1 cellular context compared by ENCODE assay signal in the genomic region with DNA sequence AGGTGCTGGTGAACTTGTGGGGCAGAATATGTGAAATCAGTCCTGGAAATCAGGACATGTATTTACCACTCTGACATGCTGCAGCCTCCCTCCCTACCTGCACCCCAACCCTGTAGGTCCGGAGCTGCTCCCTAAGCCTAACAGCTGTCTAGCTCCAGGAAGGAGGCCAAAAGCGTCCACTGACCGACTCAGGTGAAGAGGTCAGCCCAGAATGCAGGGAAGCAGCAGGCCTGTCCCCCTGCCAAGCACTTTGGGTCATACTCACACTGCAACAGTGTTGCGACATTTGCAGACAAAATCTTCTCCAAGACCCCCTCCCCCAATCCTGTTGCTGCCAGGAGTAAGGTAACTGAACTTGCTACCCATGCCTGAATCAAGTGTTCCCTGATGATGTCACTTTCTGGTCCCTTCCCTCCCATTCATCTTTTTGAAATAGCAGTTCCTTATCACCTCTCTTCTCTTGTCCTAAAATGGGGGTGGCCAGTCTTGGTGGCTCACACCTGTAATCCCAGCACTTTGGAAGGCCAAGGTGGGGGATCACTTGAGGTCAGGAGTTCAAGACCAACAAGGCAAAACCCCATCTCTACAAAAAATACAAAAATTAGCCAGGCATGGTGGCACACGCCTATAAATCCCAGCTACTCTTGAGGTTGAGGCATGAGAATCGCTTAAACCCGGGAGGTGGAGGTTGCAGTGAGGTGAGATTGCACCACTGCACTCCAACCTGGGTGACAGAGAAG.
TF ChIP-seq lines count a peak whose summit lies in the region.

No MANE protein-coding gene starts in this region.

TF ChIP-seq in HepG2, 621 proteins besides CTCF, POLR2A, EP300 and RAD21 (continues in another document):
- TF ChIP-seq, protein P1, sequence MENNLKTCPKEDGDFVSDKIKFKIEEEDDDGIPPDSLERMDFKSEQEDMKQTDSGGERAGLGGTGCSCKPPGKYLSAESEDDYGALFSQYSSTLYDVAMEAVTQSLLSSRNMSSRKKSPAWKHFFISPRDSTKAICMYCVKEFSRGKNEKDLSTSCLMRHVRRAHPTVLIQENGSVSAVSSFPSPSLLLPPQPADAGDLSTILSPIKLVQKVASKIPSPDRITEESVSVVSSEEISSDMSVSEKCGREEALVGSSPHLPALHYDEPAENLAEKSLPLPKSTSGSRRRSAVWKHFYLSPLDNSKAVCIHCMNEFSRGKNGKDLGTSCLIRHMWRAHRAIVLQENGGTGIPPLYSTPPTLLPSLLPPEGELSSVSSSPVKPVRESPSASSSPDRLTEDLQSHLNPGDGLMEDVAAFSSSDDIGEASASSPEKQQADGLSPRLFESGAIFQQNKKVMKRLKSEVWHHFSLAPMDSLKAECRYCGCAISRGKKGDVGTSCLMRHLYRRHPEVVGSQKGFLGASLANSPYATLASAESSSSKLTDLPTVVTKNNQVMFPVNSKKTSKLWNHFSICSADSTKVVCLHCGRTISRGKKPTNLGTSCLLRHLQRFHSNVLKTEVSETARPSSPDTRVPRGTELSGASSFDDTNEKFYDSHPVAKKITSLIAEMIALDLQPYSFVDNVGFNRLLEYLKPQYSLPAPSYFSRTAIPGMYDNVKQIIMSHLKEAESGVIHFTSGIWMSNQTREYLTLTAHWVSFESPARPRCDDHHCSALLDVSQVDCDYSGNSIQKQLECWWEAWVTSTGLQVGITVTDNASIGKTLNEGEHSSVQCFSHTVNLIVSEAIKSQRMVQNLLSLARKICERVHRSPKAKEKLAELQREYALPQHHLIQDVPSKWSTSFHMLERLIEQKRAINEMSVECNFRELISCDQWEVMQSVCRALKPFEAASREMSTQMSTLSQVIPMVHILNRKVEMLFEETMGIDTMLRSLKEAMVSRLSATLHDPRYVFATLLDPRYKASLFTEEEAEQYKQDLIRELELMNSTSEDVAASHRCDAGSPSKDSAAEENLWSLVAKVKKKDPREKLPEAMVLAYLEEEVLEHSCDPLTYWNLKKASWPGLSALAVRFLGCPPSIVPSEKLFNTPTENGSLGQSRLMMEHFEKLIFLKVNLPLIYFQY (CRISPR knock-in tag; IDR thresholded peaks at IDR 0.05; ENCODE audit: borderline replicate concordance): no peak
- TF ChIP-seq SOX13 (IDR thresholded peaks at IDR 0.05): no peak
- TF ChIP-seq SOX13 (CRISPR knock-in tag; conservative IDR thresholded peaks at IDR 0.05 in 1 of 2, IDR thresholded peaks at IDR 0.05 in 1 of 2): 0 out of 4 replicates have a peak, but pooled peaks of 1 of the 2 experiments have one; percentile 27
- no peak for TF ChIP-seq MYNN (CRISPR knock-in tag; IDR thresholded peaks at IDR 0.05; ENCODE audit: low read depth)
- no peak for TF ChIP-seq ZNF879 (CRISPR knock-in tag; IDR thresholded peaks at IDR 0.05)
- TF ChIP-seq MLLT10 (CRISPR knock-in tag; IDR thresholded peaks at IDR 0.05): no peak
- peak; percentile 12 for TF ChIP-seq ZNF883 (CRISPR knock-in tag; IDR thresholded peaks at IDR 0.05; ENCODE audit: not compliant biosample characterization)
- TF ChIP-seq, protein P2, sequence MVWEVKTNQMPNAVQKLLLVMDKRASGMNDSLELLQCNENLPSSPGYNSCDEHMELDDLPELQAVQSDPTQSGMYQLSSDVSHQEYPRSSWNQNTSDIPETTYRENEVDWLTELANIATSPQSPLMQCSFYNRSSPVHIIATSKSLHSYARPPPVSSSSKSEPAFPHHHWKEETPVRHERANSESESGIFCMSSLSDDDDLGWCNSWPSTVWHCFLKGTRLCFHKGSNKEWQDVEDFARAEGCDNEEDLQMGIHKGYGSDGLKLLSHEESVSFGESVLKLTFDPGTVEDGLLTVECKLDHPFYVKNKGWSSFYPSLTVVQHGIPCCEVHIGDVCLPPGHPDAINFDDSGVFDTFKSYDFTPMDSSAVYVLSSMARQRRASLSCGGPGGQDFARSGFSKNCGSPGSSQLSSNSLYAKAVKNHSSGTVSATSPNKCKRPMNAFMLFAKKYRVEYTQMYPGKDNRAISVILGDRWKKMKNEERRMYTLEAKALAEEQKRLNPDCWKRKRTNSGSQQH (CRISPR knock-in tag; IDR thresholded peaks at IDR 0.05; ENCODE audit: low read depth): no peak
- TF ChIP-seq ZNF552 (CRISPR knock-in tag; IDR thresholded peaks at IDR 0.05; ENCODE audit: borderline replicate concordance): no peak
- no peak for TF ChIP-seq PAX8 (CRISPR knock-in tag; IDR thresholded peaks at IDR 0.05; ENCODE audit: borderline replicate concordance)
- TF ChIP-seq, protein P3, sequence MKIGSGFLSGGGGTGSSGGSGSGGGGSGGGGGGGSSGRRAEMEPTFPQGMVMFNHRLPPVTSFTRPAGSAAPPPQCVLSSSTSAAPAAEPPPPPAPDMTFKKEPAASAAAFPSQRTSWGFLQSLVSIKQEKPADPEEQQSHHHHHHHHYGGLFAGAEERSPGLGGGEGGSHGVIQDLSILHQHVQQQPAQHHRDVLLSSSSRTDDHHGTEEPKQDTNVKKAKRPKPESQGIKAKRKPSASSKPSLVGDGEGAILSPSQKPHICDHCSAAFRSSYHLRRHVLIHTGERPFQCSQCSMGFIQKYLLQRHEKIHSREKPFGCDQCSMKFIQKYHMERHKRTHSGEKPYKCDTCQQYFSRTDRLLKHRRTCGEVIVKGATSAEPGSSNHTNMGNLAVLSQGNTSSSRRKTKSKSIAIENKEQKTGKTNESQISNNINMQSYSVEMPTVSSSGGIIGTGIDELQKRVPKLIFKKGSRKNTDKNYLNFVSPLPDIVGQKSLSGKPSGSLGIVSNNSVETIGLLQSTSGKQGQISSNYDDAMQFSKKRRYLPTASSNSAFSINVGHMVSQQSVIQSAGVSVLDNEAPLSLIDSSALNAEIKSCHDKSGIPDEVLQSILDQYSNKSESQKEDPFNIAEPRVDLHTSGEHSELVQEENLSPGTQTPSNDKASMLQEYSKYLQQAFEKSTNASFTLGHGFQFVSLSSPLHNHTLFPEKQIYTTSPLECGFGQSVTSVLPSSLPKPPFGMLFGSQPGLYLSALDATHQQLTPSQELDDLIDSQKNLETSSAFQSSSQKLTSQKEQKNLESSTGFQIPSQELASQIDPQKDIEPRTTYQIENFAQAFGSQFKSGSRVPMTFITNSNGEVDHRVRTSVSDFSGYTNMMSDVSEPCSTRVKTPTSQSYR (CRISPR knock-in tag; IDR thresholded peaks at IDR 0.05; ENCODE audit: borderline replicate concordance): peak; percentile 66
- TF ChIP-seq PHF8 (CRISPR knock-in tag; IDR thresholded peaks at IDR 0.05): no peak
- no peak for TF ChIP-seq NR2F1 (CRISPR knock-in tag; IDR thresholded peaks at IDR 0.05)
- no peak for TF ChIP-seq MXD4 (CRISPR knock-in tag; IDR thresholded peaks at IDR 0.05)
- no peak for TF ChIP-seq PCBP2 (optimal IDR thresholded peaks at IDR 0.05; ENCODE audit: low read depth, low read length, poor library complexity, severe bottlenecking)
- TF ChIP-seq ZNF674 (CRISPR knock-in tag; IDR thresholded peaks at IDR 0.05; ENCODE audit: low read depth): no peak
- TF ChIP-seq, protein P4, sequence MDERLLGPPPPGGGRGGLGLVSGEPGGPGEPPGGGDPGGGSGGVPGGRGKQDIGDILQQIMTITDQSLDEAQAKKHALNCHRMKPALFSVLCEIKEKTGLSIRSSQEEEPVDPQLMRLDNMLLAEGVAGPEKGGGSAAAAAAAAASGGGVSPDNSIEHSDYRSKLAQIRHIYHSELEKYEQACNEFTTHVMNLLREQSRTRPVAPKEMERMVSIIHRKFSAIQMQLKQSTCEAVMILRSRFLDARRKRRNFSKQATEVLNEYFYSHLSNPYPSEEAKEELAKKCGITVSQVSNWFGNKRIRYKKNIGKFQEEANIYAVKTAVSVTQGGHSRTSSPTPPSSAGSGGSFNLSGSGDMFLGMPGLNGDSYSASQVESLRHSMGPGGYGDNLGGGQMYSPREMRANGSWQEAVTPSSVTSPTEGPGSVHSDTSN (CRISPR knock-in tag; IDR thresholded peaks at IDR 0.05): no peak
- TF ChIP-seq MAZ (IDR thresholded peaks at IDR 0.05; ENCODE audit: borderline replicate concordance, low read depth, low read length): 0 out of 2 replicates have a peak, but pooled peaks have one; percentile 39
- TF ChIP-seq MAZ (CRISPR knock-in tag; IDR thresholded peaks at IDR 0.05; ENCODE audit: low read depth): no peak
- TF ChIP-seq, protein P5, sequence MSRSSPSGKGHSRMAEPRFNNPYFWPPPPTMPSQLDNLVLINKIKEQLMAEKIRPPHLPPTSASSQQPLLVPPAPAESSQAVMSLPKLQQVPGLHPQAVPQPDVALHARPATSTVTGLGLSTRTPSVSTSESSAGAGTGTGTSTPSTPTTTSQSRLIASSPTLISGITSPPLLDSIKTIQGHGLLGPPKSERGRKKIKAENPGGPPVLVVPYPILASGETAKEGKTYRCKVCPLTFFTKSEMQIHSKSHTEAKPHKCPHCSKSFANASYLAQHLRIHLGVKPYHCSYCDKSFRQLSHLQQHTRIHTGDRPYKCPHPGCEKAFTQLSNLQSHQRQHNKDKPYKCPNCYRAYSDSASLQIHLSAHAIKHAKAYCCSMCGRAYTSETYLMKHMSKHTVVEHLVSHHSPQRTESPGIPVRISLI (CRISPR knock-in tag; IDR thresholded peaks at IDR 0.05; ENCODE audit: borderline replicate concordance): no peak
- TF ChIP-seq, protein P6, sequence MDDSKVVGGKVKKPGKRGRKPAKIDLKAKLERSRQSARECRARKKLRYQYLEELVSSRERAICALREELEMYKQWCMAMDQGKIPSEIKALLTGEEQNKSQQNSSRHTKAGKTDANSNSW (CRISPR knock-in tag; IDR thresholded peaks at IDR 0.05; ENCODE audit: borderline replicate concordance): no peak
- TF ChIP-seq ZSCAN25 (CRISPR knock-in tag; IDR thresholded peaks at IDR 0.05): 0 out of 2 replicates have a peak, but pooled peaks have one; percentile 5
- TF ChIP-seq, protein P7, sequence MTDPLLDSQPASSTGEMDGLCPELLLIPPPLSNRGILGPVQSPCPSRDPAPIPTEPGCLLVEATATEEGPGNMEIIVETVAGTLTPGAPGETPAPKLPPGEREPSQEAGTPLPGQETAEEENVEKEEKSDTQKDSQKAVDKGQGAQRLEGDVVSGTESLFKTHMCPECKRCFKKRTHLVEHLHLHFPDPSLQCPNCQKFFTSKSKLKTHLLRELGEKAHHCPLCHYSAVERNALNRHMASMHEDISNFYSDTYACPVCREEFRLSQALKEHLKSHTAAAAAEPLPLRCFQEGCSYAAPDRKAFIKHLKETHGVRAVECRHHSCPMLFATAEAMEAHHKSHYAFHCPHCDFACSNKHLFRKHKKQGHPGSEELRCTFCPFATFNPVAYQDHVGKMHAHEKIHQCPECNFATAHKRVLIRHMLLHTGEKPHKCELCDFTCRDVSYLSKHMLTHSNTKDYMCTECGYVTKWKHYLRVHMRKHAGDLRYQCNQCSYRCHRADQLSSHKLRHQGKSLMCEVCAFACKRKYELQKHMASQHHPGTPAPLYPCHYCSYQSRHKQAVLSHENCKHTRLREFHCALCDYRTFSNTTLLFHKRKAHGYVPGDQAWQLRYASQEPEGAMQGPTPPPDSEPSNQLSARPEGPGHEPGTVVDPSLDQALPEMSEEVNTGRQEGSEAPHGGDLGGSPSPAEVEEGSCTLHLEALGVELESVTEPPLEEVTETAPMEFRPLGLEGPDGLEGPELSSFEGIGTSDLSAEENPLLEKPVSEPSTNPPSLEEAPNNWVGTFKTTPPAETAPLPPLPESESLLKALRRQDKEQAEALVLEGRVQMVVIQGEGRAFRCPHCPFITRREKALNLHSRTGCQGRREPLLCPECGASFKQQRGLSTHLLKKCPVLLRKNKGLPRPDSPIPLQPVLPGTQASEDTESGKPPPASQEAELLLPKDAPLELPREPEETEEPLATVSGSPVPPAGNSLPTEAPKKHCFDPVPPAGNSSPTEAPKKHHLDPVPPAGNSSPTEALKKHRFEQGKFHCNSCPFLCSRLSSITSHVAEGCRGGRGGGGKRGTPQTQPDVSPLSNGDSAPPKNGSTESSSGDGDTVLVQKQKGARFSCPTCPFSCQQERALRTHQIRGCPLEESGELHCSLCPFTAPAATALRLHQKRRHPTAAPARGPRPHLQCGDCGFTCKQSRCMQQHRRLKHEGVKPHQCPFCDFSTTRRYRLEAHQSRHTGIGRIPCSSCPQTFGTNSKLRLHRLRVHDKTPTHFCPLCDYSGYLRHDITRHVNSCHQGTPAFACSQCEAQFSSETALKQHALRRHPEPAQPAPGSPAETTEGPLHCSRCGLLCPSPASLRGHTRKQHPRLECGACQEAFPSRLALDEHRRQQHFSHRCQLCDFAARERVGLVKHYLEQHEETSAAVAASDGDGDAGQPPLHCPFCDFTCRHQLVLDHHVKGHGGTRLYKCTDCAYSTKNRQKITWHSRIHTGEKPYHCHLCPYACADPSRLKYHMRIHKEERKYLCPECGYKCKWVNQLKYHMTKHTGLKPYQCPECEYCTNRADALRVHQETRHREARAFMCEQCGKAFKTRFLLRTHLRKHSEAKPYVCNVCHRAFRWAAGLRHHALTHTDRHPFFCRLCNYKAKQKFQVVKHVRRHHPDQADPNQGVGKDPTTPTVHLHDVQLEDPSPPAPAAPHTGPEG (CRISPR knock-in tag; IDR thresholded peaks at IDR 0.05): no peak
- TF ChIP-seq ZNF563 (CRISPR knock-in tag; IDR thresholded peaks at IDR 0.05): no peak
- no peak for TF ChIP-seq ZSCAN12 (CRISPR knock-in tag; IDR thresholded peaks at IDR 0.05)
- no peak; the same call in 1 of the 2 replicates for TF ChIP-seq ZNF335 (CRISPR knock-in tag; IDR thresholded peaks at IDR 0.05)
- TF ChIP-seq, protein P8, sequence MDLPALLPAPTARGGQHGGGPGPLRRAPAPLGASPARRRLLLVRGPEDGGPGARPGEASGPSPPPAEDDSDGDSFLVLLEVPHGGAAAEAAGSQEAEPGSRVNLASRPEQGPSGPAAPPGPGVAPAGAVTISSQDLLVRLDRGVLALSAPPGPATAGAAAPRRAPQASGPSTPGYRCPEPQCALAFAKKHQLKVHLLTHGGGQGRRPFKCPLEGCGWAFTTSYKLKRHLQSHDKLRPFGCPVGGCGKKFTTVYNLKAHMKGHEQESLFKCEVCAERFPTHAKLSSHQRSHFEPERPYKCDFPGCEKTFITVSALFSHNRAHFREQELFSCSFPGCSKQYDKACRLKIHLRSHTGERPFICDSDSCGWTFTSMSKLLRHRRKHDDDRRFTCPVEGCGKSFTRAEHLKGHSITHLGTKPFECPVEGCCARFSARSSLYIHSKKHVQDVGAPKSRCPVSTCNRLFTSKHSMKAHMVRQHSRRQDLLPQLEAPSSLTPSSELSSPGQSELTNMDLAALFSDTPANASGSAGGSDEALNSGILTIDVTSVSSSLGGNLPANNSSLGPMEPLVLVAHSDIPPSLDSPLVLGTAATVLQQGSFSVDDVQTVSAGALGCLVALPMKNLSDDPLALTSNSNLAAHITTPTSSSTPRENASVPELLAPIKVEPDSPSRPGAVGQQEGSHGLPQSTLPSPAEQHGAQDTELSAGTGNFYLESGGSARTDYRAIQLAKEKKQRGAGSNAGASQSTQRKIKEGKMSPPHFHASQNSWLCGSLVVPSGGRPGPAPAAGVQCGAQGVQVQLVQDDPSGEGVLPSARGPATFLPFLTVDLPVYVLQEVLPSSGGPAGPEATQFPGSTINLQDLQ (CRISPR knock-in tag; IDR thresholded peaks at IDR 0.05): no peak
- no peak for TF ChIP-seq SCMH1 (CRISPR knock-in tag; IDR thresholded peaks at IDR 0.05; ENCODE audit: borderline replicate concordance)
- TF ChIP-seq FOXO1 (CRISPR knock-in tag; IDR thresholded peaks at IDR 0.05): peak; percentile 36; the same call in 1 of the 2 replicates
- TF ChIP-seq, protein P9, sequence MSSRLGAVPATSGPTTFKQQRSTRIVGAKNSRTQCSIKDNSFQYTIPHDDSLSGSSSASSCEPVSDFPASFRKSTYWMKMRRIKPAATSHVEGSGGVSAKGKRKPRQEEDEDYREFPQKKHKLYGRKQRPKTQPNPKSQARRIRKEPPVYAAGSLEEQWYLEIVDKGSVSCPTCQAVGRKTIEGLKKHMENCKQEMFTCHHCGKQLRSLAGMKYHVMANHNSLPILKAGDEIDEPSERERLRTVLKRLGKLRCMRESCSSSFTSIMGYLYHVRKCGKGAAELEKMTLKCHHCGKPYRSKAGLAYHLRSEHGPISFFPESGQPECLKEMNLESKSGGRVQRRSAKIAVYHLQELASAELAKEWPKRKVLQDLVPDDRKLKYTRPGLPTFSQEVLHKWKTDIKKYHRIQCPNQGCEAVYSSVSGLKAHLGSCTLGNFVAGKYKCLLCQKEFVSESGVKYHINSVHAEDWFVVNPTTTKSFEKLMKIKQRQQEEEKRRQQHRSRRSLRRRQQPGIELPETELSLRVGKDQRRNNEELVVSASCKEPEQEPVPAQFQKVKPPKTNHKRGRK (CRISPR knock-in tag; IDR thresholded peaks at IDR 0.05): peak; percentile 28; the same call in 1 of the 2 replicates
- no peak for TF ChIP-seq PAWR (CRISPR knock-in tag; IDR thresholded peaks at IDR 0.05; ENCODE audit: borderline replicate concordance)
